1 cellular context compared by ENCODE assay signal in genomic region chr2:128642316-128642715, GRCh38.
TF ChIP-seq lines count a peak whose summit lies in the region.

No MANE protein-coding gene starts in this region.

TF ChIP-seq in H1, 55 proteins besides CTCF, POLR2A, EP300 and RAD21:
- TF ChIP-seq GTF2F1 (IDR thresholded peaks at IDR 0.05; ENCODE audit: borderline replicate concordance, low read depth, low read length) (no peak), BCL11A (IDR thresholded peaks at IDR 0.05; ENCODE audit: low read depth in 2 of 2, low read length in 2 of 2) (no peak), CBX5 (IDR thresholded peaks at IDR 0.05; ENCODE audit: low read depth, low read length) (no peak), CHD1 (IDR thresholded peaks at IDR 0.05; ENCODE audit: low read depth, low read length) (no peak), TAF1 (IDR thresholded peaks at IDR 0.05; ENCODE audit: low read depth, low read length) (no peak), SP1 (IDR thresholded peaks at IDR 0.05; ENCODE audit: low read depth, low read length) (no peak), NANOG (IDR thresholded peaks at IDR 0.05; ENCODE audit: insufficient read depth, low read depth, low read length, poor library complexity, severe bottlenecking) (no peak), TEAD4 (IDR thresholded peaks at IDR 0.05; ENCODE audit: low read depth, low read length) (no peak), CHD2 (IDR thresholded peaks at IDR 0.05; ENCODE audit: low read length) (no peak), PHF8 (conservative IDR thresholded peaks at IDR 0.05; ENCODE audit: low read depth, low read length) (no peak), ATF3 (IDR thresholded peaks at IDR 0.05; ENCODE audit: insufficient read depth, low read depth, low read length) (no peak), KDM4A (IDR thresholded peaks at IDR 0.05; ENCODE audit: low read depth, low read length, severe bottlenecking) (no peak), RBBP5 (IDR thresholded peaks at IDR 0.05; ENCODE audit: borderline replicate concordance, low read depth, low read length) (no peak), EGR1 (IDR thresholded peaks at IDR 0.05; ENCODE audit: borderline replicate concordance, low read depth, low read length) (no peak)
